8 cellular contexts compared by ENCODE assay signal in the genomic region with DNA sequence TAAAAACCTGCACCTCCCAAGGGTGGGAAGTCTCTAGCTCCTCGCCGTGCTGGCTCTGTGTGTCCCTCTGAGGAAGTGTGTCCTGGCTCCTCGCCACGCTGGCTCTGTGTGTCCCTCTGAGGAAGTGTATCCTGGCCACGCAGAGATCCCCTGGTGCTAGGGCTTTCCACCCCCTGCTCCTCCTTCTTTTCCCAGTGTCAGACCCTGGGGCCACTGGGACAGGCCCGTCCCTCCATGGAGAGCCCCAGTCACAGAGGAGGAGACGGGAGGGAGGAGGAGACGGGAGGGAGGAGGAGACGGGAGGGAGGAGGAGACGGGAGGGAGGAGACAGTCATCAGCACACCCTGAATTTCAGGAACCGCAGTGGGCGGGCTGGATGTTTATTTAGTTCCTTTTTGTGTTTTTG. TPM values are rescaled to one million over a fixed set of nuclear protein-coding genes. Genes with fewer than 3 reads are reported as not detected.
DNase-seq lines count a peak whose midpoint lies in the region; ATAC-seq, FAIRE-seq and TF ChIP-seq lines count a peak whose summit lies in the region.

No MANE protein-coding gene starts in this region.

- FAIRE-seq in GM12891 (lab: Jason Lieb, UNC) = peak; percentile 82

- TF ChIP-seq POLR2A in GM12891 (IDR thresholded peaks at IDR 0.05; ENCODE audit: low read depth, low read length) = no peak

- intact Hi-C loops in posterior cingulate gyrus (cut with DNase I) = no loop called here

- peak overlapping the region; percentile 38 for H3K4me3 ChIP-seq in SJSA1

- H3K27ac ChIP-seq in SJSA1 = peak overlapping the region; percentile 87

- no peaks in the 10 kb centered on the region for H3K9me3 ChIP-seq in SJSA1 (replicated peaks)

- peaks cover 15% of the 10 kb centered on the region for H3K36me3 ChIP-seq in SJSA1

- peaks cover 82% of the 10 kb centered on the region for H3K4me1 ChIP-seq in SJSA1 (replicated peaks)

- ATAC-seq in HG02852 (IDR thresholded peaks at IDR 0.05; ENCODE audit: unreplicated experiment) = peak; percentile 36

- H3K27me3 ChIP-seq in SJSA1 (replicated peaks) = no peaks in the 10 kb centered on the region

- DNase-seq in GM12891 (ENCODE audit: insufficient read length, low spot score) = no peak
- DNase-seq in SJSA1 (ENCODE audit: low read depth in 1 of 2, low spot score in 2 of 2) = peak; percentile 90 to 92
- DNase-seq in glomerular visceral epithelial cell (ENCODE audit: extremely low spot score) = peak; percentile 80
- DNase-seq in posterior cingulate gyrus = peak in 6 of 10 donors; percentile 65 to 92 (median 78)
- DNase-seq in SK-N-DZ (ENCODE audit: low spot score) = no peak
- no peak for DNase-seq in NCI-H748 treated with DMSO at 0.1 percent for 48 hours (lab: John Stamatoyannopoulos, UW)
- no peak for DNase-seq in HuH-7 (ENCODE audit: low spot score)

TF ChIP-seq in GM12891, 5 proteins besides CTCF, POLR2A, EP300 and RAD21:
- TF ChIP-seq POU2F2 (IDR thresholded peaks at IDR 0.05; ENCODE audit: low read depth, low read length) = no peak
- no peak for TF ChIP-seq PAX5 (IDR thresholded peaks at IDR 0.05; ENCODE audit: insufficient read depth, low read length, severe bottlenecking)
- no peak for TF ChIP-seq TAF1 (IDR thresholded peaks at IDR 0.05; ENCODE audit: low read depth, low read length)
- no peak for TF ChIP-seq SPI1 (IDR thresholded peaks at IDR 0.05; ENCODE audit: low read depth, low read length)
- TF ChIP-seq POLR2AphosphoS5 (IDR thresholded peaks at IDR 0.05; ENCODE audit: low read depth, low read length) = no peak; the same call in 1 of the 2 replicates

RNA-seq across cellular contexts. Expression of gene HGFAC, which starts 53.8 kb away (rescaled TPM):
- polyA plus RNA-seq in GM12891 (2012; ENCODE audit: low read depth, missing spikeins) = not detected
- total RNA-seq in SJSA1 (2014; rRNA removed; shearing (Covaris generic)) = 0.42 TPM in 1 of 2 replicates, not detected in the other
- 0.10 TPM in 1 of 2 replicates, not detected in the other for polyA plus RNA-seq in SK-N-DZ (2014; cell fraction: cytosol; rRNA removed)
- 1.2 and 3.6 TPM in 2 replicates for polyA plus RNA-seq in SK-N-DZ (2014; cell fraction: nucleus; rRNA removed)

Comparison
In these comparisons a context has a peak if more than half of its experiments do, and no peak if none do; other contexts are left out.
1. DNase-seq: peak in SJSA1 (2 of 2), glomerular visceral epithelial cell (single experiment) and posterior cingulate gyrus (6 of 10); none in GM12891 (single experiment), SK-N-DZ (single experiment), NCI-H748 treated with DMSO at 0.1 percent for 48 hours (single experiment) and HuH-7 (single experiment).